In genomic region chr16:21659124-21659523, GRCh38 we compare ENCODE assay signal across 23 cellular contexts. TPM values are rescaled to one million over a fixed set of nuclear protein-coding genes. Genes with fewer than 3 reads are reported as not detected.
"Had no signal": no experiment of that assay in that cellular context is flagged by ENCODE, and none has a peak within 500 bp of the region (broad histone marks: within the 10 kb centered on the region; RNA-seq: fewer than 3 reads in every experiment).

No MANE protein-coding gene starts in this region.

- H3K36me3 ChIP-seq: thoracic aorta had no signal

- H3K4me3 ChIP-seq: thoracic aorta, upper lobe of left lung had no signal

- H3K4me3 Mint-ChIP-seq: activated CD4-positive, alpha-beta memory T cell treated with anti-CD3 and anti-CD28 coated beads for 36 hours; activated CD4-positive, alpha-beta T cell treated with anti-CD3 and anti-CD28 coated beads for 36 hours; activated CD8-positive, alpha-beta memory T cell treated with anti-CD3 and anti-CD28 coated beads, Interleukin-2, amount 10 ng/mL, durations not matched to agents 7 days and 5 days; activated naive CD8-positive, alpha-beta T cell; endodermal cell; T-helper 1 cell treated with Interleukin-12 subunit alpha and Interleukin-12 subunit beta and Interleukin-4 antibody, amounts not matched to agents 30 μg/mL and 1 μg/mL, for 36 hours had no signal

- H3K9me3 ChIP-seq: thoracic aorta, upper lobe of left lung had no signal

- H3K27ac ChIP-seq: epithelial cell of prostate, thoracic aorta, WERI-Rb-1 had no signal

- H3K27ac Mint-ChIP-seq: activated CD4-positive, alpha-beta memory T cell treated with anti-CD3 and anti-CD28 coated beads for 36 hours; activated CD4-positive, alpha-beta T cell treated with anti-CD3 and anti-CD28 coated beads for 36 hours; activated CD8-positive, alpha-beta memory T cell treated with anti-CD3 and anti-CD28 coated beads, Interleukin-2, amount 10 ng/mL, durations not matched to agents 7 days and 5 days; activated naive CD8-positive, alpha-beta T cell; endodermal cell; progenitor cell of endocrine pancreas; T-helper 1 cell treated with Interleukin-12 subunit alpha and Interleukin-12 subunit beta and Interleukin-4 antibody, amounts not matched to agents 30 μg/mL and 1 μg/mL, for 36 hours had no signal

- H3K27me3 Mint-ChIP-seq: activated CD4-positive, alpha-beta T cell treated with anti-CD3 and anti-CD28 coated beads for 36 hours; activated naive CD8-positive, alpha-beta T cell had no signal

- ATAC-seq: activated CD4-positive, alpha-beta T cell treated with anti-CD3 and anti-CD28 coated beads for 36 hours; activated CD8-positive, alpha-beta memory T cell treated with anti-CD3 and anti-CD28 coated beads, Interleukin-2, amount 10 ng/mL, durations not matched to agents 7 days and 5 days had no signal

- DNase-seq: activated CD4-positive, alpha-beta memory T cell treated with anti-CD3 and anti-CD28 coated beads for 36 hours; activated CD4-positive, alpha-beta T cell treated with anti-CD3 and anti-CD28 coated beads for 36 hours; activated CD8-positive, alpha-beta memory T cell treated with anti-CD3 and anti-CD28 coated beads, Interleukin-2, amount 10 ng/mL, durations not matched to agents 7 days and 5 days; amniotic stem cell; endodermal cell; foreskin melanocyte; glutamatergic neuron; hippocampal formation; islet precursor cell; left colon; midbrain; occipital lobe; WERI-Rb-1 had no signal

- H3K9me3 Mint-ChIP-seq: activated CD4-positive, alpha-beta memory T cell treated with anti-CD3 and anti-CD28 coated beads for 36 hours; endodermal cell; T-helper 1 cell treated with Interleukin-12 subunit alpha and Interleukin-12 subunit beta and Interleukin-4 antibody, amounts not matched to agents 30 μg/mL and 1 μg/mL, for 36 hours had no signal

RNA-seq across cellular contexts. Expression of gene OTOA, which starts 4.6 kb away (rescaled TPM):
- total RNA-seq: activated CD4-positive, alpha-beta memory T cell treated with anti-CD3 and anti-CD28 coated beads for 36 hours; dermis microvascular lymphatic vessel endothelial cell had no signal
- polyA plus RNA-seq: fibroblast of lung had no signal

RNA-seq across cellular contexts. Expression of gene IGSF6, which starts 6.7 kb away (rescaled TPM):
- total RNA-seq: endodermal cell, fibroblast of lung, lung microvascular endothelial cell, progenitor cell of endocrine pancreas had no signal
- polyA plus RNA-seq: fibroblast of lung, neural cell had no signal
